In the genomic region with DNA sequence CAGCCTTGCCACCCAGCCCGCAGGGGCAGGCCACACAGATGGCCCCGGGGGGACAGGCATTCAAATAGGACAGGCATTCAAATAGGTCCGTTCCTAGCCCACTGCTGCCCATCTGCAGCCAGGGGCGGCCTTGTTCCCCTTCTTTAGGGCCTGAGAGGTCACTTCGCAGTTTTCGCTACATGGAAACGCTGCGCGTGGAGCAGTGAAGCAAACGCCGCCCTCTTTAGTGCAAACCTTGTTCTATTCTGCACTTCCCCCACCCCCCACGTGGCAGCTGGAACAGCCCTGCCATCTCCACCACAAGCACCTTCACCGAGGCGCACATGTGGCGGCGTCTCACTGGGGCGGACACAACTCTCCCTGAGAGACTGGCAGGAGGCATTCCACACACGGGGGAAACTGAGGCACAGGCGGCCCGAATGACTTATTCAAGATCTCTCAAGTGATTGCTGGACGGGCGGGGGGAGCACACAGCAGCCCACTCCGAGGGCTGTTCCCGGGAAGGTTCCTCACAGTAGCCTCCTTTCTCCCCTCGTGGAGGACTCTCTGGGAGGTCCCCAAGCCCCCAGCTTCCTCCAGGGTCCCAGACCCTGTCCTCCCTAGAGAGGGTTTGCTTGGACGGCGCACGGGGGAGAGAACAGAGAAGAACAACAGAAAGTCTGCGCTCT, we compare ENCODE assay signal across 32 cellular contexts. TPM values are rescaled to one million over a fixed set of nuclear protein-coding genes. Genes with fewer than 3 reads are reported as not detected.
DNase-seq lines count a peak whose midpoint lies in the region; ATAC-seq, FAIRE-seq and TF ChIP-seq lines count a peak whose summit lies in the region.
"Had no signal": no experiment of that assay in that cellular context is flagged by ENCODE, and none has a peak within 500 bp of the region (broad histone marks: within the 10 kb centered on the region; RNA-seq: fewer than 3 reads in every experiment).

No MANE protein-coding gene starts in this region.

- H3K9ac ChIP-seq in HepG2 (ENCODE audit: insufficient read depth, low read depth, low read length): no peak overlapping the region

- CTCF ChIA-PET in HepG2 (lab: Yijun Ruan, JAX; ENCODE audit: low intra/inter-chr PET ratio, low total read pairs): no interaction called here

- no peaks in the 10 kb centered on the region for H3K79me2 ChIP-seq in HepG2 (ENCODE audit: insufficient read depth, low read length)

- H3K4me3 Mint-ChIP-seq in chondrocyte (ENCODE audit: unreplicated experiment): no peak overlapping the region
- H3K4me3 Mint-ChIP-seq: activated T-cell treated with anti-CD3 and anti-CD28 coated beads, Interleukin-2, amount 50 U/mL, for 72 hours; CD4-positive, alpha-beta memory T cell; GM23338 had no signal

- peaks cover 17% of the 10 kb centered on the region for H3K4me1 ChIP-seq in HepG2 (ENCODE audit: insufficient read depth, low read length)
- H3K4me1 ChIP-seq: heart right ventricle had no signal

- no peak overlapping the region for H2AFZ ChIP-seq in HepG2 (ENCODE audit: low read length)
- H2AFZ ChIP-seq: GM23338 had no signal

- no peak for FAIRE-seq in HepG2 (lab: Jason Lieb, UNC)
- FAIRE-seq: colon, GM12891, urothelium cell line had no signal

- H3K9me3 ChIP-seq in HepG2 (ENCODE audit: low read length): no peaks in the 10 kb centered on the region
- H3K9me3 ChIP-seq: heart right ventricle, neutrophil had no signal

- intact Hi-C loops in HepG2 (cut with micrococcal nuclease; ENCODE audit: unreplicated experiment): no loop called here

- H3K27me3 Mint-ChIP-seq in chondrocyte (ENCODE audit: low read depth): peaks cover 11% of the 10 kb centered on the region

- H3K9me3 Mint-ChIP-seq in chondrocyte (ENCODE audit: low read depth): no peaks in the 10 kb centered on the region
- H3K9me3 Mint-ChIP-seq: activated T-cell treated with anti-CD3 and anti-CD28 coated beads, Interleukin-2, amount 50 U/mL, for 72 hours; CD4-positive, alpha-beta memory T cell had no signal

- in situ Hi-C loops in HepG2 (cut with HindIII; ENCODE audit: extremely low pct_ligation_motif_present, low pct_unique_long_range_greater_than_20kb): no loop called here

- H3K36me3 ChIP-seq in HepG2 (replicated peaks in 1 of 2; ENCODE audit: control insufficient read depth in 1 of 2, insufficient read depth in 2 of 2, low read length in 2 of 2): no peaks in the 10 kb centered on the region
- H3K36me3 ChIP-seq: heart right ventricle, neutrophil had no signal

- no peak for TF ChIP-seq POLR2A in HepG2 (IDR thresholded peaks at IDR 0.05; ENCODE audit: insufficient read depth in 1 of 2, low read depth in 2 of 2, low read length in 2 of 2)

- no peak for TF ChIP-seq EP300 in HepG2 (IDR thresholded peaks at IDR 0.05; ENCODE audit: low read depth in 2 of 2, low read length in 2 of 2)
- TF ChIP-seq EP300 in HepG2 (CRISPR knock-in tag; IDR thresholded peaks at IDR 0.05; ENCODE audit: borderline replicate concordance): no peak

- no peaks in the 10 kb centered on the region for H3K36me3 Mint-ChIP-seq in chondrocyte (ENCODE audit: low read depth)
- H3K36me3 Mint-ChIP-seq: CD4-positive, alpha-beta memory T cell had no signal

- peaks cover 10% of the 10 kb centered on the region for H3K4me1 Mint-ChIP-seq in chondrocyte (ENCODE audit: low read depth)
- H3K4me1 Mint-ChIP-seq: CD4-positive, alpha-beta memory T cell had no signal

- TF ChIP-seq RAD21 in HepG2 (CRISPR knock-in tag; IDR thresholded peaks at IDR 0.05): no peak

- no peak overlapping the region for H3K27ac Mint-ChIP-seq in chondrocyte (ENCODE audit: unreplicated experiment)
- H3K27ac Mint-ChIP-seq: activated T-cell treated with anti-CD3 and anti-CD28 coated beads, Interleukin-2, amount 50 U/mL, for 72 hours; CD4-positive, alpha-beta memory T cell; GM23338 had no signal

- POLR2A ChIA-PET in HepG2 (lab: Yijun Ruan, JAX): no interaction called here

- no peaks in the 10 kb centered on the region for H4K20me1 ChIP-seq in HepG2 (ENCODE audit: insufficient read depth, low read length)

- H3K4me3 ChIP-seq in HepG2 (replicated peaks in 1 of 3; ENCODE audit: insufficient read depth in 1 of 3, low read depth in 2 of 3, low read length in 3 of 3): peak overlapping the region in 1 of 3 experiments; percentile 18; a peak in 1 of 6 replicates
- H3K4me3 ChIP-seq: GM23338, heart right ventricle, smooth muscle cell had no signal

- TF ChIP-seq CTCF in chondrocyte (IDR thresholded peaks at IDR 0.05): no peak
- TF ChIP-seq CTCF in HepG2 (CRISPR knock-in tag; IDR thresholded peaks at IDR 0.05): no peak

- H3K4me2 ChIP-seq in HepG2 (ENCODE audit: low read depth, low read length): no peak overlapping the region
- H3K4me2 ChIP-seq: smooth muscle cell had no signal

- DNase-seq in C1 segment of cervical spinal cord (lab: John Stamatoyannopoulos, UW) (peak in 12 of 14 donors; percentile 8 to 93 (median 82)), chondrocyte (ENCODE audit: low spot score) (peak; percentile 84), HepG2 (ENCODE audit: low spot score) (no peak), putamen (ENCODE audit: low spot score) (peak; percentile 83), DMS153 treated with DMSO at 0.1 percent for 48 hours (lab: John Stamatoyannopoulos, UW; ENCODE audit: unreplicated experiment) (no peak), DMS 273 (lab: John Stamatoyannopoulos, UW; ENCODE audit: unreplicated experiment) (no peak)
- DNase-seq: 8988T; activated CD4-positive, alpha-beta T cell treated with anti-CD3 and anti-CD28 coated beads, Interleukin-2, amount 50 U/mL, for 1 hour; activated naive CD4-positive, alpha-beta T cell; activated T-cell treated with anti-CD3 and anti-CD28 coated beads, Interleukin-2, amount 50 U/mL, for 72 hours; CD4-positive, alpha-beta memory T cell; effector memory CD4-positive, alpha-beta T cell; EL; heart right ventricle; left colon; mesendoderm; NCI-H1092 treated with DMSO at 0.1 percent for 48 hours; NCI-H1930; NCI-H69; SHP77; T1000 had no signal

- BruUV-seq in HepG2 (replicated peaks; lab: Mats Ljungman, UMichigan): no TSS peak

- H3K27me3 ChIP-seq in HepG2 (ENCODE audit: control insufficient read depth in 1 of 2, insufficient read depth in 2 of 2, low read length in 2 of 2): peaks cover 5 to 60% of the 10 kb centered on the region in 2 experiments; a peak in 4 of 5 replicates

- no peak for ATAC-seq in HepG2
- ATAC-seq in GM21423 (IDR thresholded peaks at IDR 0.05; ENCODE audit: unreplicated experiment): no peak
- no peak for ATAC-seq in HG02973 (IDR thresholded peaks at IDR 0.05; ENCODE audit: unreplicated experiment)
- ATAC-seq: activated T-cell treated with anti-CD3 and anti-CD28 coated beads, Interleukin-2, amount 50 U/mL, for 72 hours; heart right ventricle; left colon had no signal

- no peak overlapping the region for H3K27ac ChIP-seq in HepG2 (ENCODE audit: extremely low read length, insufficient read depth, low read length)
- H3K27ac ChIP-seq: heart right ventricle, neutrophil had no signal

- WGBS in HepG2 (ENCODE audit: low lambda C conversion rate): 59% methylated on average over 26 of the region's 29 CpGs

RNA-seq across cellular contexts. Expression of gene FA2H, which starts 26.4 kb away (rescaled TPM):
- not detected in 3 replicates for total RNA-seq in chondrocyte
- not detected in 2 replicates for total RNA-seq in HepG2 (2016; rRNA removed; fragmentation: Illumina TruSeq; extraction: Trizol)
- not detected in 2 replicates for total RNA-seq in HepG2 (2016; cell fraction: cytosol; rRNA removed; fragmentation: Illumina TruSeq; extraction: Trizol; ENCODE audit: low read depth)
- total RNA-seq in HepG2 (2016; cell fraction: insoluble cytoplasmic fraction; rRNA removed; fragmentation: Illumina TruSeq; extraction: Trizol): not detected in 2 replicates
- not detected in 2 replicates for total RNA-seq in HepG2 (2016; cell fraction: membrane; rRNA removed; fragmentation: Illumina TruSeq; extraction: Trizol)
- total RNA-seq in HepG2 (2016; cell fraction: nucleus; rRNA removed; fragmentation: Illumina TruSeq; extraction: Trizol): not detected in 2 replicates
- 0.09 and 0.20 TPM in 2 replicates for polyA plus RNA-seq in HepG2 (2011; rRNA removed)
- 0.03 TPM in 1 of 2 replicates, not detected in the other for polyA plus RNA-seq in HepG2 (2011; cell fraction: cytosol; rRNA removed)
- polyA plus RNA-seq in HepG2 (2011; cell fraction: nucleus; rRNA removed): 0.05 TPM in 1 of 2 replicates, not detected in the other
- polyA plus RNA-seq in HepG2 (2012): 0.07 TPM in 1 of 2 replicates, not detected in the other
- polyA plus RNA-seq in HepG2 (2016; cell fraction: cytosol; fragmentation: Illumina TruSeq; extraction: Trizol; ENCODE audit: low read depth): not detected in 2 replicates
- 0.11 TPM in 1 of 2 replicates, not detected in the other for polyA plus RNA-seq in HepG2 (2016; cell fraction: insoluble cytoplasmic fraction; fragmentation: Illumina TruSeq; extraction: Trizol; ENCODE audit: low read depth)
- not detected in 2 replicates for polyA plus RNA-seq in HepG2 (2016; cell fraction: membrane; fragmentation: Illumina TruSeq; extraction: Trizol; ENCODE audit: low read depth)
- polyA plus RNA-seq in HepG2 (2016; cell fraction: nucleus; fragmentation: Illumina TruSeq; extraction: Trizol; ENCODE audit: insufficient read depth, low read depth): 0.38 TPM in 1 of 2 replicates, not detected in the other
- polyA minus RNA-seq in HepG2 (2011; rRNA and poly(A)+ RNA removed; ENCODE audit: low replicate concordance): 42.8 TPM in 1 of 2 replicates, not detected in the other
- polyA minus RNA-seq in HepG2 (2011; cell fraction: cytosol; rRNA and poly(A)+ RNA removed): 0.35 TPM in 1 of 2 replicates, not detected in the other
- polyA minus RNA-seq in HepG2 (2011; cell fraction: nucleus; rRNA and poly(A)+ RNA removed): not detected in 2 replicates
- total RNA-seq: activated T-cell treated with anti-CD3 and anti-CD28 coated beads, Interleukin-2, amount 50 U/mL, for 72 hours; fibroblast of villous mesenchyme; myocyte; smooth muscle cell; subcutaneous adipose tissue had no signal
- polyA plus RNA-seq: smooth muscle cell had no signal

RNA-seq across cellular contexts. Expression of gene MLKL, which starts 47.5 kb away (rescaled TPM):
- total RNA-seq in chondrocyte (2.7 to 3.4 TPM in 2 of 3 replicates, not detected in the other), HepG2 (2016; rRNA removed; fragmentation: Illumina TruSeq; extraction: Trizol) (10.7 TPM in 2 replicates)
- 3.0 TPM in 2 replicates for total RNA-seq in HepG2 (2016; cell fraction: cytosol; rRNA removed; fragmentation: Illumina TruSeq; extraction: Trizol; ENCODE audit: low read depth)
- 11.8 and 11.9 TPM in 2 replicates for total RNA-seq in HepG2 (2016; cell fraction: insoluble cytoplasmic fraction; rRNA removed; fragmentation: Illumina TruSeq; extraction: Trizol)
- 5.1 and 6.4 TPM in 2 replicates for total RNA-seq in HepG2 (2016; cell fraction: membrane; rRNA removed; fragmentation: Illumina TruSeq; extraction: Trizol)
- 8.9 and 10.4 TPM in 2 replicates for total RNA-seq in HepG2 (2016; cell fraction: nucleus; rRNA removed; fragmentation: Illumina TruSeq; extraction: Trizol)
- 5.5 and 6.4 TPM in 2 replicates for polyA plus RNA-seq in HepG2 (2011; rRNA removed)
- polyA plus RNA-seq in HepG2 (2011; cell fraction: cytosol; rRNA removed): 2.9 and 3.0 TPM in 2 replicates
- polyA plus RNA-seq in HepG2 (2011; cell fraction: nucleus; rRNA removed): 8.3 and 10.0 TPM in 2 replicates
- 4.3 and 4.5 TPM in 2 replicates for polyA plus RNA-seq in HepG2 (2012)
- 2.2 and 2.4 TPM in 2 replicates for polyA plus RNA-seq in HepG2 (2016; cell fraction: cytosol; fragmentation: Illumina TruSeq; extraction: Trizol; ENCODE audit: low read depth)
- polyA plus RNA-seq in HepG2 (2016; cell fraction: insoluble cytoplasmic fraction; fragmentation: Illumina TruSeq; extraction: Trizol; ENCODE audit: low read depth): 9.8 and 12.2 TPM in 2 replicates
- 3.3 and 3.5 TPM in 2 replicates for polyA plus RNA-seq in HepG2 (2016; cell fraction: membrane; fragmentation: Illumina TruSeq; extraction: Trizol; ENCODE audit: low read depth)
- polyA plus RNA-seq in HepG2 (2016; cell fraction: nucleus; fragmentation: Illumina TruSeq; extraction: Trizol; ENCODE audit: insufficient read depth, low read depth): 14.3 and 17.1 TPM in 2 replicates
- 2.2 and 23.2 TPM in 2 replicates for polyA minus RNA-seq in HepG2 (2011; rRNA and poly(A)+ RNA removed; ENCODE audit: low replicate concordance)
- 1.8 and 2.8 TPM in 2 replicates for polyA minus RNA-seq in HepG2 (2011; cell fraction: cytosol; rRNA and poly(A)+ RNA removed)
- polyA minus RNA-seq in HepG2 (2011; cell fraction: nucleus; rRNA and poly(A)+ RNA removed): 9.5 and 12.4 TPM in 2 replicates

Comparison
In these comparisons a context has a peak if more than half of its experiments do, and no peak if none do; other contexts are left out.
1. DNase-seq: peak in C1 segment of cervical spinal cord (12 of 14), chondrocyte (single experiment) and putamen (single experiment); none in HepG2 (single experiment), DMS153 treated with DMSO at 0.1 percent for 48 hours (single experiment) and DMS 273 (single experiment).